Comparison of ENCODE assay signal across 20 cellular contexts in the genomic region with DNA sequence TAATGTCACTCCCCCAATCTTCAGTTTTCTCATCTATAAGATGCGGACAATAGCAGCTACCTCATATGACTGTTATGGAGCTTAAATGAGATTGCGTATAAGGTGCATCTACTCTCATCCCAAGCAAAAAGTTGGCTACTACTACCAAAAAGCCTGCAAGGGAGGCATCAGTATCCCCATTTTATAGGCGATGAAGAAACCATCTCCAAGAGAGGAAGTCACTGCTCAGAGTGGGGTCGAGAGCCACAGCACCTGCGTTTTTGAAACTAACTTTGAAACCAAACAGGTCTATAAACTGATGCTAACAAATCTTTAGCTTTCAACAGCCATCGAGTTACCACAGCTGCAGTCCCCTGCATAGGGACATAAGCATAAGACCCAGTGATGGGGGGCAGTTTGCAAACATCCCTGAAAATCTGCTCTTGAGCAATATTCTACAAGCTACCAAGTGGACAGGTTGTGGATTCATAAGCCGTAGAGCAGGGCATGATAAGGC.
"Had no signal": no experiment of that assay in that cellular context is flagged by ENCODE, and none has a peak within 500 bp of the region (broad histone marks: within the 10 kb centered on the region; RNA-seq: fewer than 3 reads in every experiment).

No MANE protein-coding gene starts in this region.

- H3K4me3 ChIP-seq: dorsolateral prefrontal cortex, lower lobe of right lung, mucosa of descending colon, thyroid gland had no signal

- H3K9me3 Mint-ChIP-seq: activated naive CD4-positive, alpha-beta T cell treated with anti-CD3 and anti-CD28 coated beads, Interleukin-2, amount 50 U/mL, for 72 hours; central memory CD8-positive, alpha-beta T cell; effector memory CD8-positive, alpha-beta T cell; T-helper 1 cell treated with Interleukin-12 subunit alpha and Interleukin-12 subunit beta and Interleukin-4 antibody, amounts not matched to agents 30 μg/mL and 1 μg/mL, for 36 hours; WTC11 had no signal

- H3K27me3 ChIP-seq: dorsolateral prefrontal cortex, thyroid gland had no signal

- H3K27ac ChIP-seq: dorsolateral prefrontal cortex, lower lobe of right lung, thyroid gland had no signal

- H3K27me3 Mint-ChIP-seq: central memory CD8-positive, alpha-beta T cell; effector memory CD8-positive, alpha-beta T cell had no signal

- H3K4me3 Mint-ChIP-seq: central memory CD8-positive, alpha-beta T cell; effector memory CD8-positive, alpha-beta T cell; T-helper 1 cell treated with Interleukin-12 subunit alpha and Interleukin-12 subunit beta and Interleukin-4 antibody, amounts not matched to agents 30 μg/mL and 1 μg/mL, for 36 hours; WTC11 had no signal

- H3K9me3 ChIP-seq: lower lobe of right lung, mucosa of descending colon, thyroid gland had no signal

- H3K27ac Mint-ChIP-seq: T-helper 1 cell treated with Interleukin-12 subunit alpha and Interleukin-12 subunit beta and Interleukin-4 antibody, amounts not matched to agents 30 μg/mL and 1 μg/mL, for 36 hours; WTC11 had no signal

- DNase-seq: activated gamma-delta T cell; activated T-cell treated with anti-CD3 and anti-CD28 coated beads, Interleukin-2, amount 50 U/mL, for 48 hours; dorsolateral prefrontal cortex; effector memory CD8-positive, alpha-beta T cell; foreskin melanocyte; kidney; lower lobe of right lung; mesendoderm; mucosa of descending colon; occipital lobe; stimulated activated CD4-positive, alpha-beta T cell treated with anti-CD3 and anti-CD28 coated beads, Interleukin-2, amount 100 ng/mL, for 48 hours; stimulated activated CD8-positive, alpha-beta memory T cell treated with anti-CD3 and anti-CD28 coated beads, Interleukin-4, amount 100 ng/mL, for 48 hours; stimulated activated naive CD4-positive, alpha-beta T cell; T1000; thyroid gland had no signal

- ATAC-seq: activated naive CD4-positive, alpha-beta T cell treated with anti-CD3 and anti-CD28 coated beads, Interleukin-2, amount 50 U/mL, for 72 hours; effector memory CD8-positive, alpha-beta T cell; esophagus mucosa; lower lobe of right lung; mucosa of descending colon; WTC11 had no signal
